Comparison of ENCODE assay signal across 24 cellular contexts in the genomic region with DNA sequence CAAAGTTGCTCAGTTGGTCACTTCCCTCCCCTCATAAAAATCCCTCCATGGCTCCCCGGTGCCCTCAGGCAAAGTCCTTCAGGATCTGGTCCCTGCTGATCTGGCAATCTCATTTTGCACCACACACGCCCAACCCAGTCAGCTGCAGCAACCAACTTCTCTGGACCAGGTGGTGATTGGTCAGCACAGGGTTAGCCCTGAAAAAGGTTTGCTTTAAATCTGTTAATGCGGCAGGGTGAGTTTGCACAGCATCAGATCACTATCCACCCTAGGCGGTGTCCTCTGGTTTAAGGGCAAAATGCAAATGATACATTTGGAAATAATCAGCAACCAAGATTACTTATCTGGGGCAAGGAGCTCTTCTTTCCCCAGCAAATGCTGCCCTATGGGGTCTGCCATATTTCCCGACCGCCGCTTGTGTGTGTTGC.
"Had no signal": no experiment of that assay in that cellular context is flagged by ENCODE, and none has a peak within 500 bp of the region (broad histone marks: within the 10 kb centered on the region; RNA-seq: fewer than 3 reads in every experiment).

No MANE protein-coding gene starts in this region.

- H3K9me3 Mint-ChIP-seq: activated naive CD4-positive, alpha-beta T cell treated with anti-CD3 and anti-CD28 coated beads, Interleukin-2, amount 50 U/mL, for 72 hours; activated T-cell treated with anti-CD3 and anti-CD28 coated beads, Interleukin-2, amount 50 U/mL, for 24 hours; activated T-helper 17 cell treated with anti-CD3 and anti-CD28 coated beads, Interleukin-2, amount 50 U/mL, for 72 hours; stimulated activated memory B cell treated with anti-CD40 and anti-IgM and Interleukin-4, amounts not matched to agents 10 μg/mL and 1 μg/mL and 100 μg/mL, for 72 hours had no signal

- H3K27me3 ChIP-seq: ovary, right atrium auricular region had no signal

- FAIRE-seq: kidney, TTC549, urothelium cell line had no signal

- H3K4me1 ChIP-seq: foreskin keratinocyte, psoas muscle had no signal

- H3K9me3 ChIP-seq: ovary, psoas muscle, right atrium auricular region, stomach, suprapubic skin, tibial nerve had no signal

- ATAC-seq: activated naive CD4-positive, alpha-beta T cell treated with anti-CD3 and anti-CD28 coated beads, Interleukin-2, amount 50 U/mL, for 72 hours; activated T-helper 17 cell treated with anti-CD3 and anti-CD28 coated beads, Interleukin-2, amount 50 U/mL, for 72 hours; foreskin keratinocyte; naive thymus-derived CD8-positive, alpha-beta T cell; psoas muscle had no signal

- H3K36me3 ChIP-seq: brain microvascular endothelial cell, ovary, right atrium auricular region, stomach, suprapubic skin, tibial nerve had no signal

- H3K27ac Mint-ChIP-seq: activated naive CD4-positive, alpha-beta T cell treated with anti-CD3 and anti-CD28 coated beads, Interleukin-2, amount 50 U/mL, for 72 hours; activated T-cell treated with anti-CD3 and anti-CD28 coated beads, Interleukin-2, amount 50 U/mL, for 24 hours; activated T-helper 17 cell treated with anti-CD3 and anti-CD28 coated beads, Interleukin-2, amount 50 U/mL, for 72 hours; stimulated activated memory B cell treated with anti-CD40 and anti-IgM and Interleukin-4, amounts not matched to agents 10 μg/mL and 1 μg/mL and 100 μg/mL, for 72 hours; WTC11 had no signal

- DNase-seq: activated CD8-positive, alpha-beta memory T cell treated with anti-CD3 and anti-CD28 coated beads, Interleukin-2, amount 50 U/mL, for 4 hours; activated T-cell treated with anti-CD3 and anti-CD28 coated beads, Interleukin-2, amount 50 U/mL, for 24 hours; brain microvascular endothelial cell; central memory CD4-positive, alpha-beta T cell; dermis blood vessel endothelial cell; effector CD8-positive, alpha-beta T cell; foreskin keratinocyte; kidney; naive thymus-derived CD8-positive, alpha-beta T cell; psoas muscle; stimulated activated CD4-positive, alpha-beta T cell treated with anti-CD3 and anti-CD28 coated beads, Interleukin-2, amount 100 ng/mL, for 24 hours; stomach had no signal

- H3K4me3 ChIP-seq: lung, ovary, psoas muscle, right atrium auricular region, skin epidermis, stomach, suprapubic skin, tibial nerve had no signal

- H3K27ac ChIP-seq: brain microvascular endothelial cell, foreskin keratinocyte, ovary, psoas muscle, right atrium auricular region, skin epidermis, stomach, suprapubic skin, tibial nerve had no signal

- H3K36me3 Mint-ChIP-seq: naive thymus-derived CD8-positive, alpha-beta T cell; stimulated activated memory B cell treated with anti-CD40 and anti-IgM and Interleukin-4, amounts not matched to agents 10 μg/mL and 1 μg/mL and 100 μg/mL, for 72 hours had no signal

- H3K4me3 Mint-ChIP-seq: activated T-cell treated with anti-CD3 and anti-CD28 coated beads, Interleukin-2, amount 50 U/mL, for 24 hours; activated T-helper 17 cell treated with anti-CD3 and anti-CD28 coated beads, Interleukin-2, amount 50 U/mL, for 72 hours; stimulated activated memory B cell treated with anti-CD40 and anti-IgM and Interleukin-4, amounts not matched to agents 10 μg/mL and 1 μg/mL and 100 μg/mL, for 72 hours; WTC11 had no signal
